2 cellular contexts compared by ENCODE assay signal in genomic region chr4:55684276-55684675, GRCh38.
TF ChIP-seq lines count a peak whose summit lies in the region.

No MANE protein-coding gene starts in this region.

TF ChIP-seq in HepG2, 621 proteins besides CTCF, POLR2A, EP300 and RAD21:
- TF ChIP-seq TBL1XR1 (IDR thresholded peaks at IDR 0.05; ENCODE audit: borderline replicate concordance, low read length, partially characterized antibody), result no peak
- peak; percentile 73 for TF ChIP-seq ATF7 (IDR thresholded peaks at IDR 0.05)
- no peak for TF ChIP-seq ATF7 (CRISPR knock-in tag; IDR thresholded peaks at IDR 0.05)
- TF ChIP-seq ZKSCAN1 (IDR thresholded peaks at IDR 0.05; ENCODE audit: low read length), result no peak

TF ChIP-seq in K562, 482 proteins besides CTCF, POLR2A, EP300 and RAD21:
- no peak for TF ChIP-seq ZSCAN29 (IDR thresholded peaks at IDR 0.05)
- TF ChIP-seq GABPB1 (CRISPR knock-in tag; IDR thresholded peaks at IDR 0.05), result no peak
- TF ChIP-seq ZNF57 (CRISPR knock-in tag; IDR thresholded peaks at IDR 0.05), result no peak
- TF ChIP-seq STAT5B (CRISPR knock-in tag; IDR thresholded peaks at IDR 0.05), result no peak
- no peak for TF ChIP-seq CBX3 (IDR thresholded peaks at IDR 0.05; ENCODE audit: borderline replicate concordance in 1 of 2, low read length in 2 of 2)
- peak; percentile 56; the same call in 1 of the 2 replicates for TF ChIP-seq ATF7 (IDR thresholded peaks at IDR 0.05)
- TF ChIP-seq RHOXF2B (CRISPR knock-in tag; conservative IDR thresholded peaks at IDR 0.05), result no peak
- no peak for TF ChIP-seq ZNF518B (CRISPR knock-in tag; IDR thresholded peaks at IDR 0.05)
- TF ChIP-seq KAT2B (IDR thresholded peaks at IDR 0.05; ENCODE audit: low read depth, low read length), result no peak
- peak; percentile 43 for TF ChIP-seq ATF3 (IDR thresholded peaks at IDR 0.05)
- TF ChIP-seq ATF3 (CRISPR knock-in tag; conservative IDR thresholded peaks at IDR 0.05), result no peak
